Comparison of ENCODE assay signal across 17 cellular contexts in genomic region chr14:93902619-93903307, GRCh38. TPM values are rescaled to one million over a fixed set of nuclear protein-coding genes. Genes with fewer than 3 reads are reported as not detected.
DNase-seq lines count a peak whose midpoint lies in the region; ATAC-seq, FAIRE-seq and TF ChIP-seq lines count a peak whose summit lies in the region.
"Had no signal": no experiment of that assay in that cellular context is flagged by ENCODE, and none has a peak within 500 bp of the region (broad histone marks: within the 10 kb centered on the region; RNA-seq: fewer than 3 reads in every experiment).

No MANE protein-coding gene starts in this region.

- intact Hi-C loops in natural killer cell (cut with micrococcal nuclease) (no loop called here), kidney (cut with DNase I) (loop anchor here (10.0 kb wide), 1 partner anchor 248 kb away; no protein-coding TSS in a partner anchor), left ventricle myocardium superior (cut with micrococcal nuclease) (no loop called here)

- H3K4me1 ChIP-seq in kidney (ENCODE audit: control insufficient read depth in 1 of 2, insufficient read depth in 1 of 2, low read depth in 1 of 2, low read length in 2 of 2), result peaks cover 0 to 3% of the 10 kb centered on the region in 2 donors
- H3K4me1 ChIP-seq: HAP-1 had no signal

- no peak overlapping the region for H3K4me3 Mint-ChIP-seq in natural killer cell treated with Interleukin-12 subunit alpha and Interleukin-12 subunit beta and Interleukin-15 and Interleukin-18, amount 100 ng/mL, for 72 hours
- H3K4me3 Mint-ChIP-seq in natural killer cell (no peak overlapping the region), progenitor cell of endocrine pancreas (ENCODE audit: low read depth) (no peak overlapping the region)
- H3K4me3 Mint-ChIP-seq: CD4-positive, alpha-beta T cell; GM23338; IgD-negative memory B cell had no signal

- no peak overlapping the region for H3K27ac Mint-ChIP-seq in natural killer cell treated with Interleukin-12 subunit alpha and Interleukin-12 subunit beta and Interleukin-15 and Interleukin-18, amount 100 ng/mL, for 72 hours
- H3K27ac Mint-ChIP-seq in natural killer cell, result no peak overlapping the region
- H3K27ac Mint-ChIP-seq in progenitor cell of endocrine pancreas, result peak overlapping the region; percentile 77
- H3K27ac Mint-ChIP-seq: CD4-positive, alpha-beta T cell; GM23338; IgD-negative memory B cell had no signal

- no peak overlapping the region for H3K9ac ChIP-seq in kidney (ENCODE audit: low read length in 2 of 2)
- H3K9ac ChIP-seq: BLaER1 treated with 17β-estradiol and CSF1 and Interleukin-3, amounts not matched to agents 10 nM and 100 nM had no signal

- peak; percentile 34 for DNase-seq in natural killer cell treated with Interleukin-12 subunit alpha and Interleukin-12 subunit beta and Interleukin-15 and Interleukin-18, amount 100 ng/mL, for 72 hours (ENCODE audit: low spot score)
- no peak for DNase-seq in natural killer cell
- DNase-seq in kidney, result peak; percentile 44
- DNase-seq in progenitor cell of endocrine pancreas (ENCODE audit: low spot score, unreplicated experiment), result no peak
- no peak for DNase-seq in COR-L47 (lab: John Stamatoyannopoulos, UW)
- DNase-seq in cerebellum (ENCODE audit: low spot score), result no peak
- no peak for DNase-seq in left ventricle myocardium superior
- DNase-seq: CD4-positive, alpha-beta T cell; DMS79 had no signal

- ATAC-seq in natural killer cell treated with Interleukin-12 subunit alpha and Interleukin-12 subunit beta and Interleukin-15 and Interleukin-18, amount 100 ng/mL, for 72 hours, result no peak
- ATAC-seq in natural killer cell (no peak), left ventricle myocardium superior (no peak)

- TF ChIP-seq CTCF in natural killer cell (IDR thresholded peaks at IDR 0.05) (no peak), kidney (IDR thresholded peaks at IDR 0.05; ENCODE audit: borderline replicate concordance, extremely low read depth, insufficient read depth) (no peak), progenitor cell of endocrine pancreas (IDR thresholded peaks at IDR 0.05; ENCODE audit: unreplicated experiment) (no peak)

- no peak overlapping the region for H3K4me3 ChIP-seq in kidney (ENCODE audit: low read length in 2 of 2)
- H3K4me3 ChIP-seq: BLaER1 treated with 17β-estradiol and CSF1 and Interleukin-3, amounts not matched to agents 10 nM and 100 nM; GM12878; GM23338; HAP-1 had no signal

- no peak overlapping the region for H3K27ac ChIP-seq in kidney (ENCODE audit: low read depth in 2 of 2, low read length in 2 of 2)
- H3K27ac ChIP-seq: BLaER1 treated with 17β-estradiol and CSF1 and Interleukin-3, amounts not matched to agents 10 nM and 100 nM had no signal

- FAIRE-seq in kidney (lab: Jason Lieb, UNC), result no peak
- FAIRE-seq: GM12878, GM18507 had no signal

- no peaks in the 10 kb centered on the region for H3K9me3 ChIP-seq in kidney (ENCODE audit: control insufficient read depth in 1 of 2, low read length in 2 of 2)
- H3K9me3 ChIP-seq: HAP-1 had no signal

- H3K36me3 Mint-ChIP-seq in natural killer cell treated with Interleukin-12 subunit alpha and Interleukin-12 subunit beta and Interleukin-15 and Interleukin-18, amount 100 ng/mL, for 72 hours, result no peaks in the 10 kb centered on the region
- H3K36me3 Mint-ChIP-seq in natural killer cell (no peaks in the 10 kb centered on the region), progenitor cell of endocrine pancreas (ENCODE audit: insufficient read depth) (no peaks in the 10 kb centered on the region)
- H3K36me3 Mint-ChIP-seq: IgD-negative memory B cell had no signal

- H3K9me3 Mint-ChIP-seq in natural killer cell treated with Interleukin-12 subunit alpha and Interleukin-12 subunit beta and Interleukin-15 and Interleukin-18, amount 100 ng/mL, for 72 hours, result no peaks in the 10 kb centered on the region
- H3K9me3 Mint-ChIP-seq in natural killer cell (no peaks in the 10 kb centered on the region), progenitor cell of endocrine pancreas (ENCODE audit: low read depth) (no peaks in the 10 kb centered on the region)
- H3K9me3 Mint-ChIP-seq: CD4-positive, alpha-beta T cell; GM23338 had no signal

- H3K4me1 Mint-ChIP-seq in natural killer cell treated with Interleukin-12 subunit alpha and Interleukin-12 subunit beta and Interleukin-15 and Interleukin-18, amount 100 ng/mL, for 72 hours (ENCODE audit: low read depth in 2 of 2), result no peaks in the 10 kb centered on the region
- H3K4me1 Mint-ChIP-seq in natural killer cell, result no peaks in the 10 kb centered on the region
- peaks cover 18% of the 10 kb centered on the region for H3K4me1 Mint-ChIP-seq in progenitor cell of endocrine pancreas (ENCODE audit: low read depth)
- H3K4me1 Mint-ChIP-seq: IgD-negative memory B cell had no signal

- peaks cover 11 to 25% of the 10 kb centered on the region in 2 donors for H3K27me3 Mint-ChIP-seq in natural killer cell treated with Interleukin-12 subunit alpha and Interleukin-12 subunit beta and Interleukin-15 and Interleukin-18, amount 100 ng/mL, for 72 hours
- H3K27me3 Mint-ChIP-seq in natural killer cell (ENCODE audit: low read depth in 2 of 2) (peaks cover 17 to 19% of the 10 kb centered on the region in 2 donors), progenitor cell of endocrine pancreas (peaks cover 12% of the 10 kb centered on the region)

- no peaks in the 10 kb centered on the region for H3K36me3 ChIP-seq in kidney (ENCODE audit: control insufficient read depth in 1 of 2, insufficient read depth in 2 of 2, low read length in 2 of 2)
- H3K36me3 ChIP-seq: BLaER1 treated with 17β-estradiol and CSF1 and Interleukin-3, amounts not matched to agents 10 nM and 100 nM; HAP-1 had no signal

RNA-seq across cellular contexts. Expression of gene FAM181A, which starts 24.4 kb away (rescaled TPM):
- not detected for total RNA-seq in natural killer cell treated with Interleukin-12 subunit alpha and Interleukin-12 subunit beta and Interleukin-15 and Interleukin-18, amount 100 ng/mL, for 72 hours
- total RNA-seq in natural killer cell (not detected), kidney (not detected), progenitor cell of endocrine pancreas (not detected in 2 replicates), cerebellum (2.4 TPM), left ventricle myocardium superior (not detected)
- not detected for polyA plus RNA-seq in kidney (ENCODE audit: insufficient read depth, low read depth, low replicate concordance)
- total RNA-seq: CD4-positive, alpha-beta T cell; G401; GM12878; GM23338; HT-29 had no signal
- polyA plus RNA-seq: GM12878, GM23338, IgD-negative memory B cell had no signal

Comparison
In these comparisons a context has a peak if more than half of its experiments do, and no peak if none do; other contexts are left out.
1. DNase-seq: peak in natural killer cell treated with Interleukin-12 subunit alpha and Interleukin-12 subunit beta and Interleukin-15 and Interleukin-18, amount 100 ng/mL, for 72 hours (single experiment) and kidney (single experiment); none in natural killer cell (single experiment), progenitor cell of endocrine pancreas (single experiment), COR-L47 (single experiment), cerebellum (single experiment) and left ventricle myocardium superior (single experiment).